Comparison of ENCODE assay signal across 16 cellular contexts in the genomic region with DNA sequence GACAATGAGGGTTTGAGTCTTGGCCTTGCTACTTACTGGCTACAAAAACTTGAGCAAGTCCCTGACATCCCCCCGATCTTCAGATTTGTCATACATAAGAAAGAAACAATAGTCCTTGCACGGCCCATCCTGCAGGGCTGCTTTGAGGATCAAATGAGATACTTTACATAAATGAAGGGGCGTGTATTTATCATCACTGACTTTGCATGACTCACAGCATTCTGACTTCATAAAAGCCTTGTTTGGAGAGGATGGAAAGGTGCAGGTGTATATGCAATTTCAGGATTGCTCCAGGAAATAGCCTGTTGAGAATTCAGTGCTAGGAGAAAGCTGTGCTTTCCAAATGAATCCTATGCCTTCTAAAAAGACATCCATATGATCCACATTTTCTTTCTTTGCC.
DNase-seq lines count a peak whose midpoint lies in the region; ATAC-seq, FAIRE-seq and TF ChIP-seq lines count a peak whose summit lies in the region.
"Had no signal": no experiment of that assay in that cellular context is flagged by ENCODE, and none has a peak within 500 bp of the region (broad histone marks: within the 10 kb centered on the region; RNA-seq: fewer than 3 reads in every experiment).

No MANE protein-coding gene starts in this region.

- FAIRE-seq in A549 (lab: Jason Lieb, UNC) = no peak
- FAIRE-seq: H1 had no signal

- H3K4me3 ChIP-seq in A549 = no peak overlapping the region
- H3K4me3 ChIP-seq in esophagus (ENCODE audit: low read depth in 1 of 2, low read length in 2 of 2) = no peak overlapping the region
- no peak overlapping the region for H3K4me3 ChIP-seq in gastroesophageal sphincter

- 53% methylated on average over 3 of the region's 3 CpGs for WGBS in A549 (ENCODE audit: missing lambda C conversion rate)
- 42 to 70% methylated on average over 3 of the region's 3 CpGs for WGBS in esophagus, 2 donors
- WGBS in gastroesophageal sphincter (ENCODE audit: low coverage in 1 of 2), 2 donors = 92 to 93% methylated on average over 2 to 3 of the region's 3 CpGs

- H3K27ac ChIP-seq in A549 = no peak overlapping the region
- peak overlapping the region; percentile 46 to 50 for H3K27ac ChIP-seq in esophagus (ENCODE audit: low read depth in 2 of 2, low read length in 1 of 2)
- H3K27ac ChIP-seq in gastroesophageal sphincter = no peak overlapping the region
- H3K27ac ChIP-seq: KMS-11 had no signal

- no peak for TF ChIP-seq EP300 in A549 (IDR thresholded peaks at IDR 0.05)
- no peak for TF ChIP-seq EP300 in gastroesophageal sphincter (IDR thresholded peaks at IDR 0.05)

- no peak for TF ChIP-seq RAD21 in A549 (conservative IDR thresholded peaks at IDR 0.05 in 1 of 2, IDR thresholded peaks at IDR 0.05 in 1 of 2)

- no peak for ATAC-seq in A549
- ATAC-seq in gastroesophageal sphincter = no peak

- POLR2A ChIA-PET in A549 (lab: Yijun Ruan, JAX) = no interaction called here

- H3K9me3 ChIP-seq in A549 (no peaks in the 10 kb centered on the region), esophagus (ENCODE audit: control insufficient read depth in 2 of 2, insufficient read depth in 1 of 2, low read depth in 1 of 2, low read length in 1 of 2) (no peaks in the 10 kb centered on the region), gastroesophageal sphincter (peaks cover 0 to 11% (median 0%) of the 10 kb centered on the region in 3 donors)

- no peaks in the 10 kb centered on the region for H3K27me3 ChIP-seq in esophagus (ENCODE audit: control insufficient read depth in 1 of 2, insufficient read depth in 2 of 2, low read length in 2 of 2)
- H3K27me3 ChIP-seq in gastroesophageal sphincter = no peaks in the 10 kb centered on the region

- TF ChIP-seq CTCF in A549 (IDR thresholded peaks at IDR 0.05) (no peak), gastroesophageal sphincter (IDR thresholded peaks at IDR 0.05) (no peak)

- H3K4me1 ChIP-seq in A549 = 0 out of 3 replicates have a peak, but pooled peaks cover 10% of the 10 kb centered on the region
- peaks cover 0 to 3% of the 10 kb centered on the region in 2 donors for H3K4me1 ChIP-seq in esophagus (ENCODE audit: control insufficient read depth in 2 of 2, insufficient read depth in 2 of 2, low read length in 1 of 2)
- H3K4me1 ChIP-seq in gastroesophageal sphincter = no peaks in the 10 kb centered on the region

- DNase-seq in A549 (ENCODE audit: low read depth in 1 of 2, low spot score in 1 of 2) (peak in 1 of 2 experiments; percentile 21), DMS53 (lab: John Stamatoyannopoulos, UW) (peak; percentile 89), NCI-H748 treated with DMSO at 0.1 percent for 48 hours (lab: John Stamatoyannopoulos, UW) (peak; percentile 77), T-helper 2 cell (no peak), NCI-H226 (no peak)
- DNase-seq in activated CD8-positive, alpha-beta memory T cell treated with anti-CD3 and anti-CD28 coated beads, Interleukin-2, amount 50 U/mL, for 48 hours = no peak
- DNase-seq: ACHN, NCI-H1092, NCI-H1694, NCI-H2107, RPMI8226, T-helper 9 cell had no signal

- no peak overlapping the region for H3K4me2 ChIP-seq in A549
- H3K4me2 ChIP-seq: KMS-11 had no signal

- CTCF ChIA-PET in A549 (lab: Yijun Ruan, JAX) = no interaction called here

- H3K36me3 ChIP-seq in esophagus (ENCODE audit: control insufficient read depth in 2 of 2, insufficient read depth in 2 of 2, low read length in 1 of 2) (no peaks in the 10 kb centered on the region), gastroesophageal sphincter (no peaks in the 10 kb centered on the region)

- TF ChIP-seq POLR2A in A549 (IDR thresholded peaks at IDR 0.05; ENCODE audit: low read length) (no peak), gastroesophageal sphincter (IDR thresholded peaks at IDR 0.05) (no peak)

TF ChIP-seq in A549, 52 proteins besides CTCF, POLR2A, EP300 and RAD21:
- TF ChIP-seq PBX3 (IDR thresholded peaks at IDR 0.05) (no peak), FOSL2 (IDR thresholded peaks at IDR 0.05) (no peak), FOSL2 (CRISPR knock-in tag; IDR thresholded peaks at IDR 0.05) (peak; percentile 30; the same call in 1 of the 2 replicates), TP53 (CRISPR knock-in tag; IDR thresholded peaks at IDR 0.05) (no peak)
TF ChIP-seq in A549: peak in this region for 1.

Comparison
In these comparisons a context has a peak if more than half of its experiments do, and no peak if none do; other contexts are left out.
1. DNase-seq: peak in DMS53 (single experiment) and NCI-H748 treated with DMSO at 0.1 percent for 48 hours (single experiment); none in T-helper 2 cell (0 of 5), activated CD8-positive, alpha-beta memory T cell treated with anti-CD3 and anti-CD28 coated beads, Interleukin-2, amount 50 U/mL, for 48 hours (single experiment) and NCI-H226 (single experiment).
2. H3K27ac ChIP-seq: peak in esophagus (2 of 2); none in A549 (0 of 2) and gastroesophageal sphincter (0 of 4).